In the genomic region with DNA sequence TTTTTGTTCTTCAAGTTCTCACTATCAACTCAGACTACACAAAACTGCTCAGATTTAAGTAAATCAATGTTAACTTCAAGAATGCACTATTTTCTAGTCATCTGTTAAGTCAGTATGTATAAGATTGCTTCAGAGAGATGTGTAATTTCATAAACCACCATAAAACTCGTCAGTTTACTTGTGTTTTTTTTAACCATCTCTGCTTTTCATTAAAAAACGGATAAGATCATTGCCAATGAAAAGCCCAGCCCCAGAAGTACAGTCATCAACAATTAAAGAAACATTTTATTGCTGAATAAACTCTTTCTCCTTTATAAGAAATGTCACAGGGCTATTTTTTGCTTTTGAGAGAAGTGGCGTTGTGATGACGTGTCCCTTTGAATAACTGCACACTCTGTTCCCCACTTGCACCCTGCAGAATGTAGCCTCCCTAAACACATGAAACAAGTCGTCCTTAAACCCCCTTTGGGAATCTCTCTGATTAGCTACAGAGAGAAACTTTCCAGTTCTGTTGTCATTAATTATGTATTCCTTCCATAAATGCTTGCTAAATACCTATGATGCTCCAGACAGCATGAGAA, we compare ENCODE assay signal across 25 cellular contexts.
DNase-seq lines count a peak whose midpoint lies in the region; ATAC-seq, FAIRE-seq and TF ChIP-seq lines count a peak whose summit lies in the region.
"Had no signal": no experiment of that assay in that cellular context is flagged by ENCODE, and none has a peak within 500 bp of the region (broad histone marks: within the 10 kb centered on the region; RNA-seq: fewer than 3 reads in every experiment).

No MANE protein-coding gene starts in this region.

- DNase-seq in HepG2 (ENCODE audit: low spot score) (no peak), right lobe of liver (no peak), HS-5 (ENCODE audit: low read depth) (peak; percentile 13), fibroblast of the aortic adventitia (ENCODE audit: low read depth) (peak; percentile 28), activated gamma-delta T cell (lab: John Stamatoyannopoulos, UW) (no peak), CD1c-positive myeloid dendritic cell (ENCODE audit: extremely low spot score) (no peak)
- no peak for DNase-seq in stimulated activated CD4-positive, alpha-beta T cell treated with anti-CD3 and anti-CD28 coated beads, Interleukin-2, amount 100 ng/mL, for 24 hours
- DNase-seq: 8988T; Calu3; CD4-positive, alpha-beta memory T cell; DMS53; EL; GF-D8; Karpas-422; MV-4-11; NCI-H1105 treated with DMSO at 0.1 percent for 48 hours; NCI-H2081 treated with DMSO at 0.1 percent for 48 hours; NCI-H2171 treated with DMSO at 0.1 percent for 48 hours; NCI-H524 treated with DMSO at 0.1 percent for 48 hours; NCI-H82; Peyer's patch; SJCRH30 had no signal

- no peak for TF ChIP-seq RAD21 in HepG2 (CRISPR knock-in tag; IDR thresholded peaks at IDR 0.05)

- H2AFZ ChIP-seq in HepG2 (ENCODE audit: low read length): no peak overlapping the region

- in situ Hi-C loops in HepG2 (cut with HindIII; ENCODE audit: extremely low pct_ligation_motif_present, low pct_unique_long_range_greater_than_20kb): no loop called here

- H3K4me1 ChIP-seq in HepG2 (ENCODE audit: insufficient read depth, low read length) (peaks cover 25% of the 10 kb centered on the region), right lobe of liver (peaks cover 0 to 8% (median 0%) of the 10 kb centered on the region in 4 donors)
- H3K4me1 ChIP-seq: BLaER1, Peyer's patch had no signal

- H3K36me3 ChIP-seq in HepG2 (replicated peaks in 1 of 2; ENCODE audit: control insufficient read depth in 1 of 2, insufficient read depth in 2 of 2, low read length in 2 of 2) (no peaks in the 10 kb centered on the region), right lobe of liver (no peaks in the 10 kb centered on the region)
- H3K36me3 ChIP-seq: BLaER1, HAP-1, Peyer's patch, SJCRH30 had no signal

- no peak overlapping the region for H3K27ac ChIP-seq in HepG2 (ENCODE audit: extremely low read length, insufficient read depth, low read length)
- H3K27ac ChIP-seq in right lobe of liver: no peak overlapping the region
- H3K27ac ChIP-seq: BLaER1, Peyer's patch, SJCRH30 had no signal

- BruUV-seq in HepG2 (replicated peaks; lab: Mats Ljungman, UMichigan): no TSS peak

- no peaks in the 10 kb centered on the region for H4K20me1 ChIP-seq in HepG2 (ENCODE audit: insufficient read depth, low read length)
- H4K20me1 ChIP-seq: BLaER1 had no signal

- no peak for FAIRE-seq in HepG2 (lab: Jason Lieb, UNC)

- no peak for TF ChIP-seq CTCF in HepG2 (CRISPR knock-in tag; IDR thresholded peaks at IDR 0.05)
- TF ChIP-seq CTCF in right lobe of liver (IDR thresholded peaks at IDR 0.05): no peak
- TF ChIP-seq CTCF in fibroblast of the aortic adventitia (IDR thresholded peaks at IDR 0.05; ENCODE audit: insufficient read depth, low read length): no peak

- no peaks in the 10 kb centered on the region for H3K9me3 ChIP-seq in HepG2 (ENCODE audit: low read length)
- no peaks in the 10 kb centered on the region for H3K9me3 ChIP-seq in right lobe of liver
- H3K9me3 ChIP-seq: BLaER1, HAP-1, Peyer's patch, SJCRH30 had no signal

- ATAC-seq in HepG2: no peak
- no peak for ATAC-seq in right lobe of liver
- no peak for ATAC-seq in HG02852 (IDR thresholded peaks at IDR 0.05; ENCODE audit: unreplicated experiment)

- no peak overlapping the region for H3K9ac ChIP-seq in HepG2 (ENCODE audit: insufficient read depth, low read depth, low read length)
- H3K9ac ChIP-seq: BLaER1 had no signal

- TF ChIP-seq POLR2A in HepG2 (IDR thresholded peaks at IDR 0.05; ENCODE audit: insufficient read depth in 1 of 2, low read depth in 2 of 2, low read length in 2 of 2): no peak
- no peak for TF ChIP-seq POLR2A in right lobe of liver (IDR thresholded peaks at IDR 0.05)

- CTCF ChIA-PET in HepG2 (lab: Yijun Ruan, JAX; ENCODE audit: low intra/inter-chr PET ratio, low total read pairs): no interaction called here

- 3% methylated on average over 5 of the region's 5 CpGs for WGBS in HepG2 (ENCODE audit: low lambda C conversion rate)
- WGBS in right lobe of liver (ENCODE audit: insufficient coverage, low coverage, low lambda C conversion rate, missing lambda C conversion rate): 57% methylated on average over 5 of the region's 5 CpGs

- H3K79me2 ChIP-seq in HepG2 (ENCODE audit: insufficient read depth, low read length): no peaks in the 10 kb centered on the region

- H3K4me3 ChIP-seq in HepG2 (replicated peaks in 1 of 3; ENCODE audit: insufficient read depth in 1 of 3, low read depth in 2 of 3, low read length in 3 of 3) (no peak overlapping the region), right lobe of liver (no peak overlapping the region), fibroblast of the aortic adventitia (ENCODE audit: low read depth, low read length) (no peak overlapping the region)
- H3K4me3 ChIP-seq: BLaER1, HAP-1, Peyer's patch, SJCRH30 had no signal

- H3K27me3 ChIP-seq in HepG2 (ENCODE audit: control insufficient read depth in 1 of 2, insufficient read depth in 2 of 2, low read length in 2 of 2) (no peaks in the 10 kb centered on the region), right lobe of liver (no peaks in the 10 kb centered on the region)
- H3K27me3 ChIP-seq: BLaER1, Peyer's patch, SJCRH30 had no signal

- no peak for TF ChIP-seq EP300 in HepG2 (IDR thresholded peaks at IDR 0.05; ENCODE audit: low read depth in 2 of 2, low read length in 2 of 2)
- no peak for TF ChIP-seq EP300 in HepG2 (CRISPR knock-in tag; IDR thresholded peaks at IDR 0.05; ENCODE audit: borderline replicate concordance)

- H3K4me2 ChIP-seq in HepG2 (ENCODE audit: low read depth, low read length): no peak overlapping the region
- H3K4me2 ChIP-seq: BLaER1 had no signal

- POLR2A ChIA-PET in HepG2 (lab: Yijun Ruan, JAX): no interaction called here

- intact Hi-C loops in HepG2 (cut with micrococcal nuclease; ENCODE audit: unreplicated experiment): no loop called here
- intact Hi-C loops in right lobe of liver (cut with DNase I): no loop called here

TF ChIP-seq in HepG2, 621 proteins besides CTCF, POLR2A, EP300 and RAD21:
- peak; percentile 59 for TF ChIP-seq CREB1 (IDR thresholded peaks at IDR 0.05)
- TF ChIP-seq CREB1 (CRISPR knock-in tag; IDR thresholded peaks at IDR 0.05): no peak
- no peak for TF ChIP-seq RBM39 (IDR thresholded peaks at IDR 0.05; ENCODE audit: low read depth, low read length, poor library complexity, severe bottlenecking)
- no peak for TF ChIP-seq ZFY (CRISPR knock-in tag; IDR thresholded peaks at IDR 0.05)
- TF ChIP-seq ZFP36L1 (CRISPR knock-in tag; IDR thresholded peaks at IDR 0.05): no peak

Comparison
In these comparisons a context has a peak if more than half of its experiments do, and no peak if none do; other contexts are left out.
1. DNase-seq: peak in HS-5 (single experiment) and fibroblast of the aortic adventitia (single experiment); none in HepG2 (single experiment), right lobe of liver (0 of 3), stimulated activated CD4-positive, alpha-beta T cell treated with anti-CD3 and anti-CD28 coated beads, Interleukin-2, amount 100 ng/mL, for 24 hours (0 of 2), activated gamma-delta T cell (single experiment) and CD1c-positive myeloid dendritic cell (single experiment).